ENCODE assay signal across 8 cellular contexts in the genomic region with DNA sequence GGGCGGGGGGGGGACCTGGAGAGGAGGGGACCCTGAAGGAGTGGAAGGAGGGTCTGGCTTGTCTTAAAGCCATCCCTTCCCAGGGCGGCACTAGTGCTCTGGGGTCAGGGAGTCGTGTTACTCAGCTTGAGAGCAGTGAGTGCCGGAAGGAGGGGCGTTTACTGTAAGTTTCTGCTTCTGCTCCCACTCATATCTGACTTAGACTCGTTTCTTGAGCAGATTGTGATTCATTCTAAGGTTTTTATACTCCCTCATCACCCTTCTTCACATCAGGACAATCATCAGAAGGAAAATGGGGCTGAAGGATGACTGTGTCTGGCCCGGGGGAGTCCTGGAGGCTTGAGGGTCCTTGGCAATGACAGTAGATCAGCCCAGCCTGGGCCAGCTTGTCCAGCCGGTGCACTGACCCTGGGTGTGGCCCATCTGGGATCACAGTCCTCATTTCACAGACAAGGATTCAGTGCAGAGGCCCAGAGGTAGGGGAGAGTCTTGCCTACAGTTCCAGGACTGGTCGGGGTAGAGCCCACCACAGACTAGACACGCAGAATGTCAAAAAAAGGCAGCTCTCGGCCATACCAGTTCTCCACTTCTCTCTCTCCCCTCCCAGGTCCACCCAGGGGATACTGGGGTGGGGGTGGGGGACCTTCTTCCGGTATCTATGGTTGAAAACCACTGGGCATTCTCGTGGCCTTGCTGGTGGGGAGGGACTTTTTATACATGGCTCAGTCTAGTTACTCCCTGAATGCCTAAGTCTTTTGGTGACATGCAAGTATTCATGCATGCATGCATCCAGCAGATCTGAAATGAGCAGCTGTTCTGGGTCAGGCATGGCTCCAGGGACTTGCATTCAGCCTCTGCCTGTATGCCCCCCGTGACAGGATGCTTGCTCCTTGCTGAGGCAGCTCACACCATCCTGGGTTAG. TPM values are rescaled to one million over a fixed set of nuclear protein-coding genes. Genes with fewer than 3 reads are reported as not detected.
A peak's percentile ranks its signal among the peaks of the same experiment; 100 is the strongest.
DNase-seq lines count a peak whose midpoint lies in the region; ATAC-seq and TF ChIP-seq lines count a peak whose summit lies in the region.

No MANE protein-coding gene starts in this region.

- peak overlapping the region; percentile 96 for H3K27ac Mint-ChIP-seq in activated CD4-positive, alpha-beta memory T cell treated with anti-CD3 and anti-CD28 coated beads for 36 hours

- H3K4me2 ChIP-seq in DND-41 (ENCODE audit: insufficient read depth, low read length), result no peak overlapping the region

- H3K4me3 Mint-ChIP-seq in activated CD4-positive, alpha-beta memory T cell treated with anti-CD3 and anti-CD28 coated beads for 36 hours, result peak overlapping the region; percentile 69

- H3K9me3 ChIP-seq in DND-41 (ENCODE audit: insufficient read depth, low read length, severe bottlenecking) (no peaks in the 10 kb centered on the region), left lung (no peaks in the 10 kb centered on the region), right lobe of liver (no peaks in the 10 kb centered on the region)

- H3K79me2 ChIP-seq in DND-41 (ENCODE audit: insufficient read depth, low read length), result peaks cover 9% of the 10 kb centered on the region

- TF ChIP-seq POLR2A in right lobe of liver (IDR thresholded peaks at IDR 0.05), result no peak

- H2AFZ ChIP-seq in DND-41 (ENCODE audit: low read depth, low read length), result no peak overlapping the region

- POLR2A ChIA-PET in activated CD4-positive, alpha-beta memory T cell treated with anti-CD3 and anti-CD28 coated beads for 36 hours (lab: Charles Lee), result interaction anchor here (1.2 to 5.5 kb wide), 11 partner anchors 9 to 159 kb away, joined by 4 to 45 read pairs (median 9); a partner anchor contains a TSS

- peaks cover 32% of the 10 kb centered on the region for H3K27me3 Mint-ChIP-seq in activated CD4-positive, alpha-beta memory T cell treated with anti-CD3 and anti-CD28 coated beads for 36 hours

- no peaks in the 10 kb centered on the region for H3K27me3 ChIP-seq in DND-41 (ENCODE audit: insufficient read depth, low read length, poor library complexity)
- H3K27me3 ChIP-seq in H7 (ENCODE audit: control insufficient read depth, insufficient read depth, low read length), result peaks cover 16% of the 10 kb centered on the region
- peaks cover 17 to 73% of the 10 kb centered on the region in 2 donors for H3K27me3 ChIP-seq in left lung
- H3K27me3 ChIP-seq in right lobe of liver, result peaks cover 5 to 15% of the 10 kb centered on the region in 2 donors

- H3K4me1 Mint-ChIP-seq in activated CD4-positive, alpha-beta memory T cell treated with anti-CD3 and anti-CD28 coated beads for 36 hours (ENCODE audit: low read depth), result peaks cover 62% of the 10 kb centered on the region

- no peak overlapping the region for H3K9ac ChIP-seq in DND-41 (ENCODE audit: low read depth, low read length)

- H3K4me1 ChIP-seq in DND-41 (ENCODE audit: insufficient read depth, low read length) (peaks cover 44% of the 10 kb centered on the region), left lung (peaks cover 6 to 13% of the 10 kb centered on the region in 2 donors), right lobe of liver (no peaks in the 10 kb centered on the region)

- WGBS in right lobe of liver (ENCODE audit: insufficient coverage, low coverage, low lambda C conversion rate, missing lambda C conversion rate), result 32% methylated on average over 9 of the region's 14 CpGs

- no peak for TF ChIP-seq CTCF in DND-41 (IDR thresholded peaks at IDR 0.05; ENCODE audit: borderline replicate concordance, extremely low read depth, low read length, poor library complexity, severe bottlenecking)
- TF ChIP-seq CTCF in left lung (IDR thresholded peaks at IDR 0.05), result no peak
- no peak for TF ChIP-seq CTCF in right lobe of liver (IDR thresholded peaks at IDR 0.05)

- H3K27ac ChIP-seq in DND-41 (ENCODE audit: low read length) (peak overlapping the region; percentile 11; the same call in 1 of the 2 replicates), left lung (peak overlapping the region; percentile 34 to 39), right lobe of liver (peak overlapping the region in 1 of 3 donors; percentile 8)

- H3K36me3 Mint-ChIP-seq in activated CD4-positive, alpha-beta memory T cell treated with anti-CD3 and anti-CD28 coated beads for 36 hours, result peaks cover 42% of the 10 kb centered on the region

- no peaks in the 10 kb centered on the region for H4K20me1 ChIP-seq in DND-41 (ENCODE audit: insufficient read depth, low read length)

- H3K36me3 ChIP-seq in DND-41 (ENCODE audit: insufficient read depth, low read length) (0 out of 2 replicates have a peak, but pooled peaks cover 3% of the 10 kb centered on the region), H7 (replicated peaks; ENCODE audit: control insufficient read depth, insufficient read depth, low read length) (no peaks in the 10 kb centered on the region; the same call in 1 of the 2 replicates), left lung (no peaks in the 10 kb centered on the region), right lobe of liver (no peaks in the 10 kb centered on the region)

- ATAC-seq in DND-41 (ENCODE audit: insufficient read depth, low read depth) (peak; percentile 37; the same call in 1 of the 3 replicates), left lung (peak; percentile 78), right lobe of liver (no peak), HG03457 (IDR thresholded peaks at IDR 0.05; ENCODE audit: unreplicated experiment) (no peak)

- H3K4me3 ChIP-seq in DND-41 (ENCODE audit: low read depth in 1 of 2, low read length in 2 of 2) (no peak overlapping the region), H7 (ENCODE audit: insufficient read depth, low read depth, low read length) (no peak overlapping the region), left lung (no peak overlapping the region), right lobe of liver (no peak overlapping the region)

- CTCF ChIA-PET in activated CD4-positive, alpha-beta memory T cell treated with anti-CD3 and anti-CD28 coated beads for 36 hours (lab: Charles Lee), result interaction anchor here (0.6 to 6.9 kb wide), 7 partner anchors 9 to 591 kb away, joined by 3 to 44 read pairs (median 3); no protein-coding TSS in a partner anchor

- intact Hi-C loops in activated CD4-positive, alpha-beta memory T cell treated with anti-CD3 and anti-CD28 coated beads for 36 hours (cut with micrococcal nuclease), result loop anchor here (1.0 to 5.0 kb wide), 10 partner anchors 8 to 379 kb away; a partner anchor contains a TSS
- intact Hi-C loops in left lung (cut with DNase I), result no loop called here
- intact Hi-C loops in right lobe of liver (cut with DNase I), result no loop called here

- no peaks in the 10 kb centered on the region for H3K9me3 Mint-ChIP-seq in activated CD4-positive, alpha-beta memory T cell treated with anti-CD3 and anti-CD28 coated beads for 36 hours

- DNase-seq in DND-41, result peak; percentile 48
- peak; percentile 86 for DNase-seq in H7
- peak; percentile 89 for DNase-seq in activated CD4-positive, alpha-beta memory T cell treated with anti-CD3 and anti-CD28 coated beads for 36 hours
- peak in 1 of 2 donors; percentile 50 for DNase-seq in left lung
- no peak for DNase-seq in NCI-H82 treated with DMSO at 0.1 percent for 48 hours (lab: John Stamatoyannopoulos, UW; ENCODE audit: unreplicated experiment)
- DNase-seq in right lobe of liver, result no peak
- no peak for DNase-seq in globus pallidus (ENCODE audit: low spot score)

RNA-seq across cellular contexts. Expression of a gene that starts 5.1 kb away (rescaled TPM):
- 14.6 and 16.0 TPM in 2 replicates for total RNA-seq in H7 (2014; rRNA removed; shearing (Covaris generic))
- 10 to 100 TPM; 31.1 to 33.2 TPM for total RNA-seq in activated CD4-positive, alpha-beta memory T cell treated with anti-CD3 and anti-CD28 coated beads for 36 hours
- total RNA-seq in left lung (1 to 10 TPM in 1 of 2 donors, under 1 TPM in 1; 0.99 to 2.8 TPM), right lobe of liver (under 1 TPM in 5 of 6 experiments, not detected in 1; 0.12 to 0.29 (median 0.19) TPM)

RNA-seq across cellular contexts. Expression of a gene that starts 48.9 kb away (rescaled TPM):
- 165 and 172 TPM in 2 replicates for total RNA-seq in H7 (2014; rRNA removed; shearing (Covaris generic))
- 10 to 100 TPM; 46.1 to 47.9 TPM for total RNA-seq in activated CD4-positive, alpha-beta memory T cell treated with anti-CD3 and anti-CD28 coated beads for 36 hours
- 10 to 100 TPM; 26.8 to 42.3 TPM for total RNA-seq in left lung
- total RNA-seq in right lobe of liver, result 10 to 100 TPM in 5 of 6 experiments, 1 to 10 TPM in 1; 7.6 to 19.7 (median 12.1) TPM

Comparison
In these comparisons a context has a peak if more than half of its experiments do, and no peak if none do; other contexts are left out.
1. ATAC-seq: peak in DND-41 (single experiment) and left lung (single experiment); none in right lobe of liver (0 of 4) and HG03457 (single experiment).
2. DNase-seq: peak in DND-41 (single experiment), H7 (single experiment) and activated CD4-positive, alpha-beta memory T cell treated with anti-CD3 and anti-CD28 coated beads for 36 hours (single experiment); none in NCI-H82 treated with DMSO at 0.1 percent for 48 hours (single experiment), right lobe of liver (0 of 3) and globus pallidus (single experiment).